8 cellular contexts compared by ENCODE assay signal in genomic region chr5:138824924-138825863, GRCh38. TPM values are rescaled to one million over a fixed set of nuclear protein-coding genes. Genes with fewer than 3 reads are reported as not detected.
DNase-seq lines count a peak whose midpoint lies in the region; ATAC-seq, FAIRE-seq and TF ChIP-seq lines count a peak whose summit lies in the region.

No MANE protein-coding gene starts in this region.

- ATAC-seq in IMR-90 (ENCODE audit: low read depth) (peak; percentile 46; the same call in 1 of the 2 replicates), HepG2 (peak; percentile 55; the same call in 2 of the 3 replicates), GM21737 (IDR thresholded peaks at IDR 0.05; ENCODE audit: unreplicated experiment) (no peak)

- H2BK5ac ChIP-seq in IMR-90 (ENCODE audit: low read depth, low read length, poor library complexity, severe bottlenecking): no peak overlapping the region

- H3K4me1 ChIP-seq in IMR-90 (ENCODE audit: control insufficient read depth, insufficient read depth, low read length) (0 out of 2 replicates have a peak, but pooled peaks cover 2% of the 10 kb centered on the region), astrocyte (ENCODE audit: insufficient read depth, low read length) (peaks cover 3% of the 10 kb centered on the region), HepG2 (ENCODE audit: insufficient read depth, low read length) (no peaks in the 10 kb centered on the region)

- H3K27ac Mint-ChIP-seq in astrocyte (ENCODE audit: unreplicated experiment): peak overlapping the region; percentile 0

- intact Hi-C loops in IMR-90 (cut with micrococcal nuclease): loop anchor here (1.0 to 5.0 kb wide), 2 partner anchors 183 to 437 kb away; no protein-coding TSS in a partner anchor
- intact Hi-C loops in HepG2 (cut with micrococcal nuclease; ENCODE audit: unreplicated experiment): no loop called here
- intact Hi-C loops in head of caudate nucleus (cut with DNase I): no loop called here

- TF ChIP-seq EP300 in HepG2 (IDR thresholded peaks at IDR 0.05; ENCODE audit: low read depth in 2 of 2, low read length in 2 of 2) (no peak), HepG2 (CRISPR knock-in tag; IDR thresholded peaks at IDR 0.05; ENCODE audit: borderline replicate concordance) (no peak)

- H2AK9ac ChIP-seq in IMR-90 (replicated peaks; ENCODE audit: low read depth, low read length, poor library complexity): no peak overlapping the region

- H2AFZ ChIP-seq in IMR-90 (replicated peaks; ENCODE audit: low read length, poor library complexity) (no peak overlapping the region), astrocyte (ENCODE audit: low read depth, low read length) (no peak overlapping the region), HepG2 (ENCODE audit: low read length) (no peak overlapping the region)

- no peak overlapping the region for H2BK20ac ChIP-seq in IMR-90 (ENCODE audit: low read depth, low read length)

- no peaks in the 10 kb centered on the region for H3K27me3 Mint-ChIP-seq in astrocyte (ENCODE audit: low read depth, unreplicated experiment)

- H3K9me1 ChIP-seq in IMR-90 (ENCODE audit: insufficient read depth, low read length): peaks cover 8% of the 10 kb centered on the region

- H3K27me3 ChIP-seq in IMR-90 (ENCODE audit: control insufficient read depth, insufficient read depth, low read length) (no peaks in the 10 kb centered on the region), astrocyte (ENCODE audit: insufficient read depth, low read length) (no peaks in the 10 kb centered on the region), HepG2 (ENCODE audit: control insufficient read depth in 1 of 2, insufficient read depth in 2 of 2, low read length in 2 of 2) (no peaks in the 10 kb centered on the region)

- H3K9me3 Mint-ChIP-seq in astrocyte (ENCODE audit: unreplicated experiment): no peaks in the 10 kb centered on the region

- H3K27ac ChIP-seq in IMR-90 (ENCODE audit: insufficient read depth, low read length): no peak overlapping the region
- no peak overlapping the region for H3K27ac ChIP-seq in astrocyte (ENCODE audit: low read depth, low read length)
- H3K27ac ChIP-seq in HepG2 (ENCODE audit: extremely low read length, insufficient read depth, low read length): no peak overlapping the region

- H4K8ac ChIP-seq in IMR-90 (ENCODE audit: low read depth in 2 of 2, low read length in 2 of 2): no peak overlapping the region

- H3K79me2 ChIP-seq in astrocyte (ENCODE audit: insufficient read depth, low read length): peaks cover 76% of the 10 kb centered on the region
- peaks cover 8% of the 10 kb centered on the region for H3K79me2 ChIP-seq in HepG2 (ENCODE audit: insufficient read depth, low read length)

- H3K36me3 ChIP-seq in IMR-90 (ENCODE audit: control insufficient read depth, insufficient read depth, low read length) (peaks cover 25% of the 10 kb centered on the region), astrocyte (ENCODE audit: insufficient read depth, low read length) (peaks cover 34% of the 10 kb centered on the region), HepG2 (replicated peaks in 1 of 2; ENCODE audit: control insufficient read depth in 1 of 2, insufficient read depth in 2 of 2, low read length in 2 of 2) (peaks cover 11 to 50% of the 10 kb centered on the region in 2 experiments)

- H3K9ac ChIP-seq in IMR-90 (ENCODE audit: low read depth, low read length) (no peak overlapping the region), astrocyte (ENCODE audit: low read length) (no peak overlapping the region), HepG2 (ENCODE audit: insufficient read depth, low read depth, low read length) (no peak overlapping the region)

- peaks cover 29 to 64% of the 10 kb centered on the region in 2 experiments for H3K79me1 ChIP-seq in IMR-90 (ENCODE audit: low read depth in 1 of 2, low read length in 2 of 2)

- H4K91ac ChIP-seq in IMR-90 (ENCODE audit: insufficient read depth, low read depth, low read length): no peak overlapping the region

- dilution Hi-C loops in IMR-90 (cut with HindIII; ENCODE audit: low sequenced_read_pairs, unreplicated experiment): no loop called here

- H3K4ac ChIP-seq in IMR-90 (ENCODE audit: low read depth, low read length): no peak overlapping the region

- no peak for TF ChIP-seq POLR2A in IMR-90 (IDR thresholded peaks at IDR 0.05; ENCODE audit: low read depth, low read length)
- TF ChIP-seq POLR2A in HepG2 (IDR thresholded peaks at IDR 0.05; ENCODE audit: insufficient read depth in 1 of 2, low read depth in 2 of 2, low read length in 2 of 2): no peak

- no CpG with 5 or more reads among the region's 5 CpGs for WGBS in IMR-90 (ENCODE audit: extremely low coverage in 2 of 2, insufficient read length in 1 of 2), 2 experiments
- 77% methylated on average over 5 of the region's 5 CpGs for WGBS in HepG2 (ENCODE audit: low lambda C conversion rate)

- no peak for FAIRE-seq in astrocyte (lab: Jason Lieb, UNC)
- no peak for FAIRE-seq in HepG2 (lab: Jason Lieb, UNC)

- H2BK120ac ChIP-seq in IMR-90 (ENCODE audit: low read depth, low read length): no peak overlapping the region

- BruUV-seq in IMR-90 (replicated peaks; lab: Mats Ljungman, UMichigan) (no TSS peak), HepG2 (replicated peaks; lab: Mats Ljungman, UMichigan) (no TSS peak)

- H3K4me3 ChIP-seq in IMR-90 (ENCODE audit: insufficient read depth, low read depth, low read length) (no peak overlapping the region), astrocyte (ENCODE audit: insufficient read depth, low read depth, low read length) (no peak overlapping the region), HepG2 (replicated peaks in 1 of 3; ENCODE audit: insufficient read depth in 1 of 3, low read depth in 2 of 3, low read length in 3 of 3) (no peak overlapping the region)

- H3K56ac ChIP-seq in IMR-90 (ENCODE audit: extremely low read depth, insufficient read depth, low read length): no peak overlapping the region

- H3K4me2 ChIP-seq in IMR-90 (ENCODE audit: low read depth, low read length): no peak overlapping the region
- H3K4me2 ChIP-seq in astrocyte (ENCODE audit: low read length): no peak overlapping the region
- H3K4me2 ChIP-seq in HepG2 (ENCODE audit: low read depth, low read length): no peak overlapping the region

- no peak overlapping the region for H4K5ac ChIP-seq in IMR-90 (ENCODE audit: low read depth, low read length)

- DNase-seq in EL: peak; percentile 18
- peak; percentile 39 for DNase-seq in IMR-90
- DNase-seq in astrocyte (ENCODE audit: low read depth): no peak
- peak; percentile 7 for DNase-seq in HepG2 (ENCODE audit: low spot score)
- DNase-seq in head of caudate nucleus: no peak
- no peak for DNase-seq in NCI-H2029 treated with DMSO at 0.1 percent for 48 hours (lab: John Stamatoyannopoulos, UW)
- DNase-seq in DMS153 (lab: John Stamatoyannopoulos, UW): no peak

- no peak overlapping the region for H3K4me3 Mint-ChIP-seq in astrocyte (ENCODE audit: unreplicated experiment)

- no peak overlapping the region for H3K18ac ChIP-seq in IMR-90 (ENCODE audit: low read depth, low read length)

- H3K36me3 Mint-ChIP-seq in astrocyte (ENCODE audit: low read depth, unreplicated experiment): peaks cover 9% of the 10 kb centered on the region

- in situ Hi-C loops in IMR-90 (cut with MboI; ENCODE audit: low sequenced_read_pairs): loop anchor here (10.0 kb wide), 1 partner anchor 440 kb away; no protein-coding TSS in a partner anchor
- in situ Hi-C loops in HepG2 (cut with HindIII; ENCODE audit: extremely low pct_ligation_motif_present, low pct_unique_long_range_greater_than_20kb): loop anchor here (10.0 kb wide), 1 partner anchor 440 kb away; no protein-coding TSS in a partner anchor

- POLR2A ChIA-PET in IMR-90 (lab: Charles Lee; ENCODE audit: unreplicated experiment) (no interaction called here), HepG2 (lab: Yijun Ruan, JAX) (interaction anchor here (1.3 kb wide), 1 partner anchor 373 kb away, joined by 3 read pairs; the partner anchor contains the start of gene SIL1)

- CTCF ChIA-PET in IMR-90 (lab: Yijun Ruan, JAX) (interaction anchor here (0.6 to 0.9 kb wide), 6 partner anchors 13 to 437 kb away, joined by 3 to 5 read pairs (median 4); partner anchors contain the start of gene CTNNA1), HepG2 (lab: Yijun Ruan, JAX; ENCODE audit: low intra/inter-chr PET ratio, low total read pairs) (no interaction called here)

- peak; percentile 38 for TF ChIP-seq RAD21 in IMR-90 (IDR thresholded peaks at IDR 0.05; ENCODE audit: low read length)
- TF ChIP-seq RAD21 in HepG2 (CRISPR knock-in tag; IDR thresholded peaks at IDR 0.05): no peak

- H3K4me1 Mint-ChIP-seq in astrocyte (ENCODE audit: low read depth, unreplicated experiment): peaks cover 10% of the 10 kb centered on the region

- H2AK5ac ChIP-seq in IMR-90 (ENCODE audit: low read depth, low read length): no peak overlapping the region

- H3K9me3 ChIP-seq in IMR-90 (ENCODE audit: control insufficient read depth, insufficient read depth, low read length) (no peaks in the 10 kb centered on the region), astrocyte (ENCODE audit: insufficient read depth, low read depth, low read length) (no peaks in the 10 kb centered on the region), HepG2 (ENCODE audit: low read length) (no peaks in the 10 kb centered on the region)

- TF ChIP-seq CTCF in IMR-90 (conservative IDR thresholded peaks at IDR 0.05; ENCODE audit: low read depth, low read length): peak; percentile 52
- peak; percentile 59 for TF ChIP-seq CTCF in astrocyte (IDR thresholded peaks at IDR 0.05; ENCODE audit: insufficient read depth, low read depth, low read length)
- no peak for TF ChIP-seq CTCF in HepG2 (CRISPR knock-in tag; IDR thresholded peaks at IDR 0.05)

- H3K14ac ChIP-seq in IMR-90 (replicated peaks; ENCODE audit: low read depth, low read length): no peak overlapping the region

- H3K23ac ChIP-seq in IMR-90 (ENCODE audit: low read depth, low read length): no peak overlapping the region

- H4K20me1 ChIP-seq in IMR-90 (ENCODE audit: insufficient read depth, low read length) (peaks cover 45% of the 10 kb centered on the region), astrocyte (ENCODE audit: insufficient read depth, low read length) (peaks cover 88% of the 10 kb centered on the region), HepG2 (ENCODE audit: insufficient read depth, low read length) (peaks cover 13% of the 10 kb centered on the region)

- H2BK15ac ChIP-seq in IMR-90 (ENCODE audit: low read depth, low read length): no peak overlapping the region

RNA-seq across cellular contexts. Expression of gene LRRTM2, which starts 49.9 kb away (rescaled TPM):
- total RNA-seq in IMR-90 (2012; rRNA removed): 1.9 and 2.0 TPM in 2 replicates
- polyA plus RNA-seq in IMR-90 (2012; rRNA removed): 0.39 and 0.53 TPM in 2 replicates
- polyA plus RNA-seq in IMR-90 (2012; cell fraction: cytosol; rRNA removed): 0.12 and 0.19 TPM in 2 replicates
- 0.07 and 0.57 TPM in 2 replicates for polyA plus RNA-seq in IMR-90 (2012; cell fraction: nucleus; rRNA removed; ENCODE audit: low replicate concordance)
- 0.54 and 0.70 TPM in 2 replicates for total RNA-seq in astrocyte
- not detected in 2 replicates for total RNA-seq in HepG2 (2016; rRNA removed; fragmentation: Illumina TruSeq; extraction: Trizol)
- not detected in 2 replicates for total RNA-seq in HepG2 (2016; cell fraction: cytosol; rRNA removed; fragmentation: Illumina TruSeq; extraction: Trizol; ENCODE audit: low read depth)
- total RNA-seq in HepG2 (2016; cell fraction: insoluble cytoplasmic fraction; rRNA removed; fragmentation: Illumina TruSeq; extraction: Trizol): not detected in 2 replicates
- not detected in 2 replicates for total RNA-seq in HepG2 (2016; cell fraction: membrane; rRNA removed; fragmentation: Illumina TruSeq; extraction: Trizol)
- not detected in 2 replicates for total RNA-seq in HepG2 (2016; cell fraction: nucleus; rRNA removed; fragmentation: Illumina TruSeq; extraction: Trizol)
- polyA plus RNA-seq in HepG2 (2011; rRNA removed): not detected in 2 replicates
- polyA plus RNA-seq in HepG2 (2011; cell fraction: cytosol; rRNA removed): not detected in 2 replicates
- not detected in 2 replicates for polyA plus RNA-seq in HepG2 (2011; cell fraction: nucleus; rRNA removed)
- 0.03 and 0.08 TPM in 2 replicates for polyA plus RNA-seq in HepG2 (2012)
- polyA plus RNA-seq in HepG2 (2016; cell fraction: cytosol; fragmentation: Illumina TruSeq; extraction: Trizol; ENCODE audit: low read depth): not detected in 2 replicates
- not detected in 2 replicates for polyA plus RNA-seq in HepG2 (2016; cell fraction: insoluble cytoplasmic fraction; fragmentation: Illumina TruSeq; extraction: Trizol; ENCODE audit: low read depth)
- polyA plus RNA-seq in HepG2 (2016; cell fraction: membrane; fragmentation: Illumina TruSeq; extraction: Trizol; ENCODE audit: low read depth): not detected in 2 replicates
- not detected in 2 replicates for polyA plus RNA-seq in HepG2 (2016; cell fraction: nucleus; fragmentation: Illumina TruSeq; extraction: Trizol; ENCODE audit: insufficient read depth, low read depth)
- not detected in 2 replicates for polyA minus RNA-seq in HepG2 (2011; rRNA and poly(A)+ RNA removed; ENCODE audit: low replicate concordance)
- polyA minus RNA-seq in HepG2 (2011; cell fraction: cytosol; rRNA and poly(A)+ RNA removed): not detected in 2 replicates
- not detected in 2 replicates for polyA minus RNA-seq in HepG2 (2011; cell fraction: nucleus; rRNA and poly(A)+ RNA removed)

Comparison
In these comparisons a context has a peak if more than half of its experiments do, and no peak if none do; other contexts are left out.
1. DNase-seq: peak in EL (single experiment), IMR-90 (single experiment) and HepG2 (single experiment); none in astrocyte (single experiment), head of caudate nucleus (0 of 42), NCI-H2029 treated with DMSO at 0.1 percent for 48 hours (single experiment) and DMS153 (single experiment).